10 cellular contexts compared by ENCODE assay signal in genomic region chr13:33761744-33762143, GRCh38. TPM values are rescaled to one million over a fixed set of nuclear protein-coding genes. Genes with fewer than 3 reads are reported as not detected.
DNase-seq lines count a peak whose midpoint lies in the region; ATAC-seq, FAIRE-seq and TF ChIP-seq lines count a peak whose summit lies in the region.
"Had no signal": no experiment of that assay in that cellular context is flagged by ENCODE, and none has a peak within 500 bp of the region (broad histone marks: within the 10 kb centered on the region; RNA-seq: fewer than 3 reads in every experiment).

No MANE protein-coding gene starts in this region.

- ATAC-seq in SK-N-SH treated with all-trans-retinoic acid at 6 μM for 48 hours: peak; percentile 43; the same call in 1 of the 3 replicates
- no peak for ATAC-seq in HG03159 (IDR thresholded peaks at IDR 0.05; ENCODE audit: unreplicated experiment)
- no peak for ATAC-seq in stimulated activated naive CD8-positive, alpha-beta T cell treated with anti-CD3 and anti-CD28 coated beads, Interleukin-15, amount 100 ng/mL, for 72 hours
- ATAC-seq in GM18505 (IDR thresholded peaks at IDR 0.05; ENCODE audit: unreplicated experiment): no peak

- peak; percentile 37 for TF ChIP-seq CTCF in LNCaP clone FGC (IDR thresholded peaks at IDR 0.05; ENCODE audit: control insufficient read depth, extremely low read depth, insufficient read depth)
- peak in 1 of 3 experiments; percentile 25 for TF ChIP-seq CTCF in keratinocyte (optimal IDR thresholded peaks at IDR 0.05 in 1 of 3, IDR thresholded peaks at IDR 0.05 in 1 of 3, conservative IDR thresholded peaks at IDR 0.05 in 1 of 3; ENCODE audit: extremely low read depth in 1 of 3, insufficient read depth in 2 of 3, low read length in 3 of 3)

- peak overlapping the region; percentile 38 for H2AFZ ChIP-seq in keratinocyte (ENCODE audit: control insufficient read depth, low read length)

- no peak overlapping the region for H3K4me2 ChIP-seq in keratinocyte (ENCODE audit: control insufficient read depth, extremely low read depth, insufficient read depth, low read depth, low read length)

- H3K4me3 Mint-ChIP-seq in stimulated activated naive CD8-positive, alpha-beta T cell treated with anti-CD3 and anti-CD28 coated beads, Interleukin-15, amount 100 ng/mL, for 72 hours: no peak overlapping the region

- H3K4me3 ChIP-seq in LNCaP clone FGC (ENCODE audit: low read depth, low read length) (no peak overlapping the region), keratinocyte (ENCODE audit: control insufficient read depth in 2 of 3, extremely low read depth in 1 of 3, insufficient read depth in 2 of 3, low read depth in 1 of 3, low read length in 3 of 3) (no peak overlapping the region)

- H3K9ac ChIP-seq in keratinocyte (ENCODE audit: control insufficient read depth, extremely low read depth, insufficient read depth, low read length): no peak overlapping the region

- TF ChIP-seq POLR2A in GM18505 (IDR thresholded peaks at IDR 0.05; ENCODE audit: borderline replicate concordance, extremely low read depth, insufficient read depth, insufficient read length): no peak

- H3K4me1 ChIP-seq in keratinocyte (ENCODE audit: control insufficient read depth, extremely low read depth, insufficient read depth, low read length): no peaks in the 10 kb centered on the region

- H3K27me3 Mint-ChIP-seq in stimulated activated naive CD8-positive, alpha-beta T cell treated with anti-CD3 and anti-CD28 coated beads, Interleukin-15, amount 100 ng/mL, for 72 hours: no peaks in the 10 kb centered on the region

- no peak for FAIRE-seq in keratinocyte (lab: Jason Lieb, UNC)

- dilution Hi-C loops in keratinocyte (cut with MboI; ENCODE audit: extremely low pct_ligation_motif_present, low sequenced_read_pairs): no loop called here

- no peak overlapping the region for H3K27ac Mint-ChIP-seq in stimulated activated naive CD8-positive, alpha-beta T cell treated with anti-CD3 and anti-CD28 coated beads, Interleukin-15, amount 100 ng/mL, for 72 hours

- no peak overlapping the region for H3K27ac ChIP-seq in keratinocyte (ENCODE audit: control insufficient read depth, insufficient read depth, low read length)

- DNase-seq in DMS53 treated with DMSO at 0.1 percent for 48 hours (lab: John Stamatoyannopoulos, UW; ENCODE audit: unreplicated experiment) (peak; percentile 69), LNCaP clone FGC (ENCODE audit: low read depth) (peak; percentile 61), keratinocyte (ENCODE audit: low read depth, low spot score) (no peak), OCI-M2 (lab: John Stamatoyannopoulos, UW; ENCODE audit: unreplicated experiment) (no peak)
- no peak for DNase-seq in stimulated activated naive CD8-positive, alpha-beta T cell treated with anti-CD3 and anti-CD28 coated beads, Interleukin-15, amount 100 ng/mL, for 72 hours
- DNase-seq: activated CD4-positive, CD25-positive, alpha-beta regulatory T cell treated with anti-CD3 and anti-CD28 coated beads, Interleukin-2, amount 50 U/mL, for 72 hours; anterior cingulate cortex had no signal

- H3K79me2 ChIP-seq in keratinocyte (ENCODE audit: control insufficient read depth, insufficient read depth, low read length): no peaks in the 10 kb centered on the region

- H3K36me3 ChIP-seq in keratinocyte (ENCODE audit: control insufficient read depth in 2 of 2, extremely low read depth in 1 of 2, insufficient read depth in 2 of 2, low read length in 2 of 2): no peaks in the 10 kb centered on the region

- H3K9me3 Mint-ChIP-seq in stimulated activated naive CD8-positive, alpha-beta T cell treated with anti-CD3 and anti-CD28 coated beads, Interleukin-15, amount 100 ng/mL, for 72 hours: no peaks in the 10 kb centered on the region

- no peaks in the 10 kb centered on the region for H3K27me3 ChIP-seq in keratinocyte (ENCODE audit: control insufficient read depth, extremely low read depth, insufficient read depth, low read length)

- no peaks in the 10 kb centered on the region for H3K4me1 Mint-ChIP-seq in stimulated activated naive CD8-positive, alpha-beta T cell treated with anti-CD3 and anti-CD28 coated beads, Interleukin-15, amount 100 ng/mL, for 72 hours

- no peaks in the 10 kb centered on the region for H3K9me3 ChIP-seq in keratinocyte (ENCODE audit: control insufficient read depth, low read depth, low read length)

- H3K9me1 ChIP-seq in keratinocyte (ENCODE audit: control insufficient read depth, extremely low read depth, insufficient read depth, low read length): no peaks in the 10 kb centered on the region

- H4K20me1 ChIP-seq in keratinocyte (ENCODE audit: control insufficient read depth, extremely low read depth, insufficient read depth, low read length): no peaks in the 10 kb centered on the region

TF ChIP-seq in SK-N-SH treated with all-trans-retinoic acid at 6 μM for 48 hours, 23 proteins besides CTCF, POLR2A, EP300 and RAD21 (continues in another document):
- TF ChIP-seq POU6F1 (CRISPR knock-in tag; IDR thresholded peaks at IDR 0.05; ENCODE audit: borderline replicate concordance, low read depth) (no peak), ZNF8 (CRISPR knock-in tag; IDR thresholded peaks at IDR 0.05) (no peak), ZNF565 (CRISPR knock-in tag; conservative IDR thresholded peaks at IDR 0.05; ENCODE audit: low read depth) (no peak), CSDC2 (CRISPR knock-in tag; IDR thresholded peaks at IDR 0.05) (no peak), PPARA (CRISPR knock-in tag; IDR thresholded peaks at IDR 0.05; ENCODE audit: borderline replicate concordance) (no peak), TSHZ2 (CRISPR knock-in tag; IDR thresholded peaks at IDR 0.05) (no peak), PATZ1 (CRISPR knock-in tag; IDR thresholded peaks at IDR 0.05; ENCODE audit: borderline replicate concordance) (no peak), OSR1 (CRISPR knock-in tag; IDR thresholded peaks at IDR 0.05) (no peak), GLIS3 (CRISPR knock-in tag; IDR thresholded peaks at IDR 0.05) (no peak), ESRRG (CRISPR knock-in tag; IDR thresholded peaks at IDR 0.05) (no peak)

RNA-seq across cellular contexts. Expression of gene RFC3, which starts 56.2 kb away (rescaled TPM):
- 6.0 to 20.8 TPM (median 18.3 TPM) in 3 replicates for polyA plus RNA-seq in keratinocyte
- 0.96 TPM for polyA plus RNA-seq in keratinocyte (2011; ENCODE audit: low read depth)
- 5.9 and 11.1 TPM in 2 replicates for polyA plus RNA-seq in keratinocyte (2011; cell fraction: cytosol; rRNA removed)
- polyA plus RNA-seq in keratinocyte (2011; cell fraction: nucleus; rRNA removed): 8.8 and 12.0 TPM in 2 replicates
- 2.5 and 12.3 TPM in 2 replicates for polyA plus RNA-seq in keratinocyte (2012; ENCODE audit: low replicate concordance)
- polyA minus RNA-seq in keratinocyte: 1.9 to 14.6 TPM (median 4.6 TPM) in 3 replicates
- 16.3 TPM for polyA minus RNA-seq in keratinocyte (2011; cell fraction: cytosol; rRNA and poly(A)+ RNA removed)
- polyA minus RNA-seq in keratinocyte (2011; cell fraction: nucleus; rRNA and poly(A)+ RNA removed): 7.8 and 12.9 TPM in 2 replicates

Comparison
In these comparisons a context has a peak if more than half of its experiments do, and no peak if none do; other contexts are left out.
1. DNase-seq: peak in DMS53 treated with DMSO at 0.1 percent for 48 hours (single experiment) and LNCaP clone FGC (single experiment); none in keratinocyte (single experiment), stimulated activated naive CD8-positive, alpha-beta T cell treated with anti-CD3 and anti-CD28 coated beads, Interleukin-15, amount 100 ng/mL, for 72 hours (0 of 2) and OCI-M2 (single experiment).